ENCODE assay signal across 18 cellular contexts in genomic region chr10:131569851-131570715, GRCh38.
DNase-seq lines count a peak whose midpoint lies in the region; ATAC-seq, FAIRE-seq and TF ChIP-seq lines count a peak whose summit lies in the region.
"Had no signal": no experiment of that assay in that cellular context is flagged by ENCODE, and none has a peak within 500 bp of the region (broad histone marks: within the 10 kb centered on the region; RNA-seq: fewer than 3 reads in every experiment).

No MANE protein-coding gene starts in this region.

- CTCF ChIA-PET in activated naive CD4-positive, alpha-beta T cell treated with anti-CD3 and anti-CD28 coated beads for 36 hours (lab: Charles Lee): interaction anchor here (0.6 kb wide), 1 partner anchor 147 kb away, joined by 3 read pairs; no protein-coding TSS in a partner anchor
- CTCF ChIA-PET in HepG2 (lab: Yijun Ruan, JAX; ENCODE audit: low intra/inter-chr PET ratio, low total read pairs): no interaction called here

- POLR2A ChIA-PET in HepG2 (lab: Yijun Ruan, JAX): no interaction called here

- no peak overlapping the region for H2AFZ ChIP-seq in HepG2 (ENCODE audit: low read length)

- peaks cover 8% of the 10 kb centered on the region for H3K4me1 ChIP-seq in NT2/D1 (ENCODE audit: insufficient read depth, insufficient read length)
- H3K4me1 ChIP-seq in HepG2 (ENCODE audit: insufficient read depth, low read length): no peaks in the 10 kb centered on the region
- H3K4me1 ChIP-seq: esophagus squamous epithelium, uterus had no signal

- no peaks in the 10 kb centered on the region for H3K79me2 ChIP-seq in HepG2 (ENCODE audit: insufficient read depth, low read length)

- intact Hi-C loops in activated naive CD4-positive, alpha-beta T cell treated with anti-CD3 and anti-CD28 coated beads for 36 hours (cut with micrococcal nuclease): no loop called here
- intact Hi-C loops in HepG2 (cut with micrococcal nuclease; ENCODE audit: unreplicated experiment): no loop called here

- peaks cover 6% of the 10 kb centered on the region for H3K27me3 Mint-ChIP-seq in activated naive CD4-positive, alpha-beta T cell treated with anti-CD3 and anti-CD28 coated beads for 36 hours (ENCODE audit: low read depth)

- ATAC-seq in HepG2: no peak
- no peak for ATAC-seq in GM21619 (IDR thresholded peaks at IDR 0.05; ENCODE audit: unreplicated experiment)
- ATAC-seq: stimulated activated naive CD8-positive, alpha-beta T cell treated with anti-CD3 and anti-CD28 coated beads, Interleukin-15, Interleukin-2, amounts not matched to agents 100 U/mL and 50 U/mL, for 24 hours had no signal

- FAIRE-seq in HepG2 (lab: Jason Lieb, UNC): no peak
- FAIRE-seq: GM18507 had no signal

- peaks cover 7% of the 10 kb centered on the region for H3K9me3 Mint-ChIP-seq in activated naive CD4-positive, alpha-beta T cell treated with anti-CD3 and anti-CD28 coated beads for 36 hours

- no peak overlapping the region for H3K4me3 Mint-ChIP-seq in activated naive CD4-positive, alpha-beta T cell treated with anti-CD3 and anti-CD28 coated beads for 36 hours

- TF ChIP-seq RAD21 in HepG2 (CRISPR knock-in tag; IDR thresholded peaks at IDR 0.05): no peak

- no peak overlapping the region for H3K4me2 ChIP-seq in HepG2 (ENCODE audit: low read depth, low read length)
- H3K4me2 ChIP-seq: KMS-11 had no signal

- no peaks in the 10 kb centered on the region for H4K20me1 ChIP-seq in HepG2 (ENCODE audit: insufficient read depth, low read length)

- H3K27me3 ChIP-seq in NT2/D1 (ENCODE audit: insufficient read depth, insufficient read length): no peaks in the 10 kb centered on the region
- H3K27me3 ChIP-seq in HepG2 (ENCODE audit: control insufficient read depth in 1 of 2, insufficient read depth in 2 of 2, low read length in 2 of 2): peaks cover 3 to 25% of the 10 kb centered on the region in 2 experiments; a peak in 3 of 5 replicates
- H3K27me3 ChIP-seq: uterus had no signal

- no peaks in the 10 kb centered on the region for H3K36me3 ChIP-seq in NT2/D1 (ENCODE audit: insufficient read depth, insufficient read length, low read length)
- H3K36me3 ChIP-seq in HepG2 (replicated peaks in 1 of 2; ENCODE audit: control insufficient read depth in 1 of 2, insufficient read depth in 2 of 2, low read length in 2 of 2): no peaks in the 10 kb centered on the region
- H3K36me3 ChIP-seq: esophagus squamous epithelium, uterus had no signal

- H3K9me3 ChIP-seq in NT2/D1 (ENCODE audit: insufficient read depth, low read length) (peaks cover 5% of the 10 kb centered on the region), HepG2 (ENCODE audit: low read length) (no peaks in the 10 kb centered on the region)
- H3K9me3 ChIP-seq: uterus had no signal

- in situ Hi-C loops in HepG2 (cut with HindIII; ENCODE audit: extremely low pct_ligation_motif_present, low pct_unique_long_range_greater_than_20kb): no loop called here

- H3K4me3 ChIP-seq in NT2/D1 (ENCODE audit: insufficient read length, low read depth): no peak overlapping the region
- H3K4me3 ChIP-seq in HepG2 (replicated peaks in 1 of 3; ENCODE audit: insufficient read depth in 1 of 3, low read depth in 2 of 3, low read length in 3 of 3): no peak overlapping the region
- H3K4me3 ChIP-seq: esophagus squamous epithelium, uterus had no signal

- no peak overlapping the region for H3K27ac Mint-ChIP-seq in activated naive CD4-positive, alpha-beta T cell treated with anti-CD3 and anti-CD28 coated beads for 36 hours

- no peaks in the 10 kb centered on the region for H3K36me3 Mint-ChIP-seq in activated naive CD4-positive, alpha-beta T cell treated with anti-CD3 and anti-CD28 coated beads for 36 hours (ENCODE audit: low read depth)

- TF ChIP-seq EP300 in HepG2 (IDR thresholded peaks at IDR 0.05; ENCODE audit: low read depth in 2 of 2, low read length in 2 of 2) (no peak), HepG2 (CRISPR knock-in tag; IDR thresholded peaks at IDR 0.05; ENCODE audit: borderline replicate concordance) (no peak)

- no peak overlapping the region for H3K27ac ChIP-seq in HepG2 (ENCODE audit: extremely low read length, insufficient read depth, low read length)
- H3K27ac ChIP-seq: esophagus squamous epithelium, HL-60, KMS-11, uterus, VCaP had no signal

- TF ChIP-seq POLR2A in HepG2 (IDR thresholded peaks at IDR 0.05; ENCODE audit: insufficient read depth in 1 of 2, low read depth in 2 of 2, low read length in 2 of 2): no peak

- no peaks in the 10 kb centered on the region for H3K4me1 Mint-ChIP-seq in activated naive CD4-positive, alpha-beta T cell treated with anti-CD3 and anti-CD28 coated beads for 36 hours (ENCODE audit: low read depth)

- peak; percentile 20; the same call in 1 of the 2 replicates for TF ChIP-seq CTCF in HepG2 (CRISPR knock-in tag; IDR thresholded peaks at IDR 0.05)

- H3K9ac ChIP-seq in NT2/D1 (ENCODE audit: insufficient read length, low read depth): no peak overlapping the region
- H3K9ac ChIP-seq in HepG2 (ENCODE audit: insufficient read depth, low read depth, low read length): no peak overlapping the region
- H3K9ac ChIP-seq: KMS-11 had no signal

- peak; percentile 11 for DNase-seq in activated naive CD4-positive, alpha-beta T cell treated with anti-CD3 and anti-CD28 coated beads for 36 hours
- DNase-seq in activated naive CD4-positive, alpha-beta T cell treated with Interleukin-2 at 50 U/mL for 16 hours: no peak
- DNase-seq in NT2/D1 (ENCODE audit: low read depth, low spot score): peak; percentile 15
- DNase-seq in HepG2 (ENCODE audit: low spot score): no peak
- peak; percentile 29 for DNase-seq in ureter (ENCODE audit: low spot score)
- no peak for DNase-seq in DMS 273 treated with DMSO at 0.1 percent for 48 hours (lab: John Stamatoyannopoulos, UW)
- no peak for DNase-seq in NCI-H510A treated with DMSO at 0.1 percent for 48 hours (lab: John Stamatoyannopoulos, UW)
- DNase-seq: activated naive CD4-positive, alpha-beta T cell treated with anti-CD3 and anti-CD28 coated beads, Interleukin-2, amount 50 U/mL, for 16 hours; esophagus squamous epithelium; NCI-H524 treated with DMSO at 0.1 percent for 48 hours; stimulated activated naive CD8-positive, alpha-beta T cell treated with anti-CD3 and anti-CD28 coated beads, Interleukin-15, Interleukin-2, amounts not matched to agents 100 U/mL and 50 U/mL, for 24 hours; SW 1271; uterus had no signal

- WGBS in HepG2 (ENCODE audit: low lambda C conversion rate): 25% methylated on average over 16 of the region's 21 CpGs

- no TSS peak for BruUV-seq in HepG2 (replicated peaks; lab: Mats Ljungman, UMichigan)

TF ChIP-seq in HepG2, 621 proteins besides CTCF, POLR2A, EP300 and RAD21:
- TF ChIP-seq, protein P1, sequence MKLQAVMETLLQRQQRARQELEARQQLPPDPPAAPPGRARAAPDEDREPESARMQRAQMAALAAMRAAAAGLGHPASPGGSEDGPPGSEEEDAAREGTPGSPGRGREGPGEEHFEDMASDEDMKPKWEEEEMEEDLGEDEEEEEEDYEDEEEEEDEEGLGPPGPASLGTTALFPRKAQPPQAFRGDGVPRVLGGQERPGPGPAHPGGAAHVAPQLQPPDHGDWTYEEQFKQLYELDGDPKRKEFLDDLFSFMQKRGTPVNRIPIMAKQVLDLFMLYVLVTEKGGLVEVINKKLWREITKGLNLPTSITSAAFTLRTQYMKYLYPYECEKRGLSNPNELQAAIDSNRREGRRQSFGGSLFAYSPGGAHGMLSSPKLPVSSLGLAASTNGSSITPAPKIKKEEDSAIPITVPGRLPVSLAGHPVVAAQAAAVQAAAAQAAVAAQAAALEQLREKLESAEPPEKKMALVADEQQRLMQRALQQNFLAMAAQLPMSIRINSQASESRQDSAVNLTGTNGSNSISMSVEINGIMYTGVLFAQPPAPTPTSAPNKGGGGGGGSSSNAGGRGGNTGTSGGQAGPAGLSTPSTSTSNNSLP (IDR thresholded peaks at IDR 0.05; ENCODE audit: low read depth, low read length): no peak
- TF ChIP-seq STAG1 (CRISPR knock-in tag; IDR thresholded peaks at IDR 0.05) (0 out of 2 replicates have a peak, but pooled peaks have one; percentile 11), RBM39 (IDR thresholded peaks at IDR 0.05; ENCODE audit: low read depth, low read length, poor library complexity, severe bottlenecking) (no peak), ZMYM3 (CRISPR knock-in tag; IDR thresholded peaks at IDR 0.05) (no peak), E2F5 (CRISPR knock-in tag; conservative IDR thresholded peaks at IDR 0.05) (no peak), KDM4B (CRISPR knock-in tag; IDR thresholded peaks at IDR 0.05) (no peak), NAIF1 (CRISPR knock-in tag; IDR thresholded peaks at IDR 0.05; ENCODE audit: borderline replicate concordance) (no peak), IKZF4 (CRISPR knock-in tag; IDR thresholded peaks at IDR 0.05; ENCODE audit: borderline replicate concordance, low read depth, not compliant biosample characterization) (no peak)
- TF ChIP-seq, protein P2, sequence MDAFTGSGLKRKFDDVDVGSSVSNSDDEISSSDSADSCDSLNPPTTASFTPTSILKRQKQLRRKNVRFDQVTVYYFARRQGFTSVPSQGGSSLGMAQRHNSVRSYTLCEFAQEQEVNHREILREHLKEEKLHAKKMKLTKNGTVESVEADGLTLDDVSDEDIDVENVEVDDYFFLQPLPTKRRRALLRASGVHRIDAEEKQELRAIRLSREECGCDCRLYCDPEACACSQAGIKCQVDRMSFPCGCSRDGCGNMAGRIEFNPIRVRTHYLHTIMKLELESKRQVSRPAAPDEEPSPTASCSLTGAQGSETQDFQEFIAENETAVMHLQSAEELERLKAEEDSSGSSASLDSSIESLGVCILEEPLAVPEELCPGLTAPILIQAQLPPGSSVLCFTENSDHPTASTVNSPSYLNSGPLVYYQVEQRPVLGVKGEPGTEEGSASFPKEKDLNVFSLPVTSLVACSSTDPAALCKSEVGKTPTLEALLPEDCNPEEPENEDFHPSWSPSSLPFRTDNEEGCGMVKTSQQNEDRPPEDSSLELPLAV (CRISPR knock-in tag; conservative IDR thresholded peaks at IDR 0.05; ENCODE audit: low read depth): no peak

Comparison
In these comparisons a context has a peak if more than half of its experiments do, and no peak if none do; other contexts are left out.
1. DNase-seq: peak in activated naive CD4-positive, alpha-beta T cell treated with anti-CD3 and anti-CD28 coated beads for 36 hours (single experiment), NT2/D1 (single experiment) and ureter (single experiment); none in activated naive CD4-positive, alpha-beta T cell treated with Interleukin-2 at 50 U/mL for 16 hours (single experiment), HepG2 (single experiment), DMS 273 treated with DMSO at 0.1 percent for 48 hours (single experiment) and NCI-H510A treated with DMSO at 0.1 percent for 48 hours (single experiment).